In the genomic region with DNA sequence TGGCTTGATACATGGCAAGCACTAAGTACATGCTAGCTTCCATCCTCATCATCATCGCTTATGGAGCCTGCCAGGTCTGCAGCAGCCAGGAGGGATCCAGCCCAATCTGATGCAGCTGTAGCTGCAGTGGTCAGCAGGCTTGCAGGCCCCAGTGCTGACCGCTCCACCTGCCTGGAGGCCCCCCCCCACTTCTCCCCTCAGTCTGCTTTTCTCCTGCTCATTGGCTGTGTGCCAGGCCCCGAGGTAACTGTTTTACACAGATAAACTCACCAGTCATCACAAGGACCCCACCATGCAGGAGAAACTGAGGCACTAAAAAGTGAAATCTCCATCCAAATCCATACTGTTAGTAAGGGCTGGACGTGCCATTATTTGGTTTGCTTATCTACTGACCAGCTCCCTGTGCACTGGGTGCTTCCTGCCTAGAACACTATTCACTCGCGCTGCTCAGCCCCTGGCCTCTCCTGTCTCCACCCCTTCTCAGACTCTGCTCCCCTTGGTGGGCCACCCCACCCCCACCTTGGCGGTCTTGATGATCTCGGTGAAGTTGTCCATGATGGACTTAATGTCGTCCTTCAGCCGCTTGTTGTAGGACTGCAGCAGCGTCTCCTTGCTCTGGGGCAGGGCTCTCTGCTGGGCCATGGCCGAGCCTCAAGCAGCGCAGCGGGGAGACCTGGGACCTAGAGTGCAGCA, we compare ENCODE assay signal across 1 cellular context.
TF ChIP-seq lines count a peak whose summit lies in the region.

No MANE protein-coding gene starts in this region.

TF ChIP-seq in IMR-90, 13 proteins besides CTCF, POLR2A, EP300 and RAD21:
- no peak for TF ChIP-seq NFE2L2 (IDR thresholded peaks at IDR 0.05; ENCODE audit: low read depth, low read length)
- no peak for TF ChIP-seq ELK1 (IDR thresholded peaks at IDR 0.05; ENCODE audit: borderline replicate concordance, low read depth, low read length)
- no peak for TF ChIP-seq BHLHE40 (IDR thresholded peaks at IDR 0.05; ENCODE audit: low read depth, low read length)
- no peak for TF ChIP-seq SMC3 (IDR thresholded peaks at IDR 0.05; ENCODE audit: low read depth, low read length)
- TF ChIP-seq MXI1 (IDR thresholded peaks at IDR 0.05; ENCODE audit: borderline replicate concordance, low read depth, low read length): no peak
- TF ChIP-seq RFX5 (IDR thresholded peaks at IDR 0.05; ENCODE audit: low read depth, low read length): no peak
- TF ChIP-seq MAZ (IDR thresholded peaks at IDR 0.05; ENCODE audit: borderline replicate concordance, low read depth, low read length): no peak
- no peak for TF ChIP-seq FOS (IDR thresholded peaks at IDR 0.05; ENCODE audit: low read depth, low read length)
- TF ChIP-seq RCOR1 (IDR thresholded peaks at IDR 0.05; ENCODE audit: insufficient replicate concordance, low read length): no peak
- TF ChIP-seq CHD1 (IDR thresholded peaks at IDR 0.05; ENCODE audit: low read depth, low read length): no peak
- TF ChIP-seq MAFK (IDR thresholded peaks at IDR 0.05; ENCODE audit: low read depth, low read length): no peak
